20 cellular contexts compared by ENCODE assay signal in genomic region chr1:7994827-7995226, GRCh38. TPM values are rescaled to one million over a fixed set of nuclear protein-coding genes. Genes with fewer than 3 reads are reported as not detected.
DNase-seq lines count a peak whose midpoint lies in the region; ATAC-seq and TF ChIP-seq lines count a peak whose summit lies in the region.
"Had no signal": no experiment of that assay in that cellular context is flagged by ENCODE, and none has a peak within 500 bp of the region (broad histone marks: within the 10 kb centered on the region; RNA-seq: fewer than 3 reads in every experiment).

No MANE protein-coding gene starts in this region.

- H3K4me3 Mint-ChIP-seq in natural killer cell treated with Interleukin-12 subunit alpha and Interleukin-12 subunit beta and Interleukin-15 and Interleukin-18, amount 100 ng/mL, for 72 hours, result peak overlapping the region; percentile 21
- no peak overlapping the region for H3K4me3 Mint-ChIP-seq in natural killer cell
- peak overlapping the region; percentile 51 for H3K4me3 Mint-ChIP-seq in stimulated activated memory B cell treated with anti-CD40 and anti-IgM and Interleukin-4, amounts not matched to agents 10 μg/mL and 1 μg/mL and 100 μg/mL, for 72 hours

- H3K9me3 ChIP-seq in RWPE2 (ENCODE audit: severe bottlenecking), result no peaks in the 10 kb centered on the region
- H3K9me3 ChIP-seq in ovary, result no peaks in the 10 kb centered on the region

- in situ Hi-C loops in brain microvascular endothelial cell (cut with HindIII; ENCODE audit: low pct_ligation_motif_present, low sequenced_read_pairs), result no loop called here

- H3K27me3 Mint-ChIP-seq in natural killer cell treated with Interleukin-12 subunit alpha and Interleukin-12 subunit beta and Interleukin-15 and Interleukin-18, amount 100 ng/mL, for 72 hours, result no peaks in the 10 kb centered on the region
- H3K27me3 Mint-ChIP-seq in natural killer cell (ENCODE audit: low read depth in 2 of 2), result no peaks in the 10 kb centered on the region
- H3K27me3 Mint-ChIP-seq in stimulated activated memory B cell treated with anti-CD40 and anti-IgM and Interleukin-4, amounts not matched to agents 10 μg/mL and 1 μg/mL and 100 μg/mL, for 72 hours, result no peaks in the 10 kb centered on the region

- H3K27me3 ChIP-seq in RWPE2 (ENCODE audit: insufficient read depth, poor library complexity, severe bottlenecking) (no peaks in the 10 kb centered on the region), brain microvascular endothelial cell (replicated peaks) (no peaks in the 10 kb centered on the region), ovary (no peaks in the 10 kb centered on the region)

- peaks cover 6% of the 10 kb centered on the region for H3K9me3 Mint-ChIP-seq in natural killer cell treated with Interleukin-12 subunit alpha and Interleukin-12 subunit beta and Interleukin-15 and Interleukin-18, amount 100 ng/mL, for 72 hours
- peaks cover 7% of the 10 kb centered on the region in 2 donors for H3K9me3 Mint-ChIP-seq in natural killer cell
- peaks cover 8% of the 10 kb centered on the region for H3K9me3 Mint-ChIP-seq in stimulated activated memory B cell treated with anti-CD40 and anti-IgM and Interleukin-4, amounts not matched to agents 10 μg/mL and 1 μg/mL and 100 μg/mL, for 72 hours

- no peaks in the 10 kb centered on the region for H3K36me3 ChIP-seq in RWPE2 (ENCODE audit: low read depth)
- H3K36me3 ChIP-seq in brain microvascular endothelial cell (replicated peaks), result no peaks in the 10 kb centered on the region
- no peaks in the 10 kb centered on the region for H3K36me3 ChIP-seq in ovary

- intact Hi-C loops in natural killer cell (cut with micrococcal nuclease), result no loop called here
- intact Hi-C loops in left cardiac atrium (cut with DNase I), result no loop called here
- intact Hi-C loops in ovary (cut with DNase I), result no loop called here

- no peak for TF ChIP-seq POLR2A in ovary (IDR thresholded peaks at IDR 0.05)

- no peak for TF ChIP-seq EP300 in ovary (IDR thresholded peaks at IDR 0.05)

- TF ChIP-seq CTCF in natural killer cell (IDR thresholded peaks at IDR 0.05), result no peak
- no peak for TF ChIP-seq CTCF in RWPE2 (IDR thresholded peaks at IDR 0.05; ENCODE audit: poor library complexity, severe bottlenecking)
- no peak for TF ChIP-seq CTCF in brain microvascular endothelial cell (IDR thresholded peaks at IDR 0.05; ENCODE audit: low read depth, low read length, missing control alignments)
- no peak for TF ChIP-seq CTCF in ovary (IDR thresholded peaks at IDR 0.05)

- H3K27ac Mint-ChIP-seq in natural killer cell treated with Interleukin-12 subunit alpha and Interleukin-12 subunit beta and Interleukin-15 and Interleukin-18, amount 100 ng/mL, for 72 hours, result peak overlapping the region; percentile 3 to 22
- H3K27ac Mint-ChIP-seq in natural killer cell, result no peak overlapping the region
- H3K27ac Mint-ChIP-seq in stimulated activated memory B cell treated with anti-CD40 and anti-IgM and Interleukin-4, amounts not matched to agents 10 μg/mL and 1 μg/mL and 100 μg/mL, for 72 hours, result peak overlapping the region; percentile 84

- H3K36me3 Mint-ChIP-seq in natural killer cell treated with Interleukin-12 subunit alpha and Interleukin-12 subunit beta and Interleukin-15 and Interleukin-18, amount 100 ng/mL, for 72 hours, result peaks cover 19% of the 10 kb centered on the region
- no peaks in the 10 kb centered on the region for H3K36me3 Mint-ChIP-seq in natural killer cell
- peaks cover 27% of the 10 kb centered on the region for H3K36me3 Mint-ChIP-seq in stimulated activated memory B cell treated with anti-CD40 and anti-IgM and Interleukin-4, amounts not matched to agents 10 μg/mL and 1 μg/mL and 100 μg/mL, for 72 hours

- H3K27ac ChIP-seq in RWPE2 (ENCODE audit: poor library complexity, severe bottlenecking) (peak overlapping the region; percentile 17), brain microvascular endothelial cell (peak overlapping the region; percentile 61), ovary (no peak overlapping the region)
- H3K27ac ChIP-seq: SK-N-MC had no signal

- peaks cover 14 to 27% of the 10 kb centered on the region in 2 donors for H3K4me1 Mint-ChIP-seq in natural killer cell treated with Interleukin-12 subunit alpha and Interleukin-12 subunit beta and Interleukin-15 and Interleukin-18, amount 100 ng/mL, for 72 hours (ENCODE audit: low read depth in 2 of 2)
- peaks cover 0 to 10% of the 10 kb centered on the region in 2 donors for H3K4me1 Mint-ChIP-seq in natural killer cell
- peaks cover 24% of the 10 kb centered on the region for H3K4me1 Mint-ChIP-seq in stimulated activated memory B cell treated with anti-CD40 and anti-IgM and Interleukin-4, amounts not matched to agents 10 μg/mL and 1 μg/mL and 100 μg/mL, for 72 hours

- H3K4me1 ChIP-seq in RWPE2 (ENCODE audit: insufficient read depth, poor library complexity, severe bottlenecking), result no peaks in the 10 kb centered on the region
- H3K4me1 ChIP-seq in ovary (ENCODE audit: insufficient read depth), result peaks cover 2% of the 10 kb centered on the region

- ATAC-seq in natural killer cell treated with Interleukin-12 subunit alpha and Interleukin-12 subunit beta and Interleukin-15 and Interleukin-18, amount 100 ng/mL, for 72 hours, result no peak
- no peak for ATAC-seq in natural killer cell
- ATAC-seq in RWPE2 (ENCODE audit: low read depth), result no peak
- ATAC-seq in stimulated activated memory B cell treated with anti-CD40 and anti-IgM and Interleukin-4, amounts not matched to agents 10 μg/mL and 1 μg/mL and 100 μg/mL, for 72 hours, result no peak
- no peak for ATAC-seq in left cardiac atrium
- ATAC-seq: HCT116 had no signal

- WGBS in ovary, 3 donors, result 92 to 100% (median 100%) methylated on average over 1 of the region's 1 CpG

- no peak for DNase-seq in natural killer cell treated with Interleukin-12 subunit alpha and Interleukin-12 subunit beta and Interleukin-15 and Interleukin-18, amount 100 ng/mL, for 72 hours (ENCODE audit: low spot score)
- no peak for DNase-seq in natural killer cell
- DNase-seq in RWPE2 (ENCODE audit: low spot score), result no peak
- no peak for DNase-seq in brain microvascular endothelial cell
- no peak for DNase-seq in left cardiac atrium
- no peak for DNase-seq in ureter (ENCODE audit: low spot score)
- DNase-seq in ovary, result no peak
- DNase-seq: DMS 273 treated with DMSO at 0.1 percent for 48 hours, DND-41, KBM-7, NCI-H1105 treated with DMSO at 0.1 percent for 48 hours, NCI-H1694, NCI-H2081 treated with DMSO at 0.1 percent for 48 hours, NCI-H510A, NCI-H774, Right ventricle myocardium superior had no signal

- H3K4me3 ChIP-seq in RWPE2 (ENCODE audit: severe bottlenecking) (no peak overlapping the region), brain microvascular endothelial cell (ENCODE audit: low read depth, low read length) (no peak overlapping the region), ovary (no peak overlapping the region)
- H3K4me3 ChIP-seq: SK-N-MC had no signal

RNA-seq across cellular contexts. Expression of gene ERRFI1, which starts 31.3 kb away (rescaled TPM):
- 1 to 10 TPM; 3.5 to 6.3 TPM for total RNA-seq in natural killer cell treated with Interleukin-12 subunit alpha and Interleukin-12 subunit beta and Interleukin-15 and Interleukin-18, amount 100 ng/mL, for 72 hours
- total RNA-seq in natural killer cell (1 to 10 TPM; 2.9 to 4.9 (median 4.0) TPM), left cardiac atrium (10 to 100 TPM; 17.0 to 19.0 TPM), ureter (62.3 TPM), ovary (100 to 1,000 TPM in 5 of 7 donors, 10 to 100 TPM in 2; 61.3 to 256 (median 110) TPM)
- polyA plus RNA-seq in ovary, result 10 to 100 TPM; 72.2 to 94.1 TPM
- total RNA-seq: OCI-LY7 had no signal

RNA-seq across cellular contexts. Expression of gene PARK7, which starts 33.3 kb away (rescaled TPM):
- total RNA-seq in natural killer cell treated with Interleukin-12 subunit alpha and Interleukin-12 subunit beta and Interleukin-15 and Interleukin-18, amount 100 ng/mL, for 72 hours, result 100 to 1,000 TPM; 417 to 446 TPM
- total RNA-seq in natural killer cell, result 100 to 1,000 TPM; 120 to 127 (median 127) TPM
- total RNA-seq in left cardiac atrium, result 100 to 1,000 TPM; 284 to 328 TPM
- total RNA-seq in ureter, result 271 TPM
- 100 to 1,000 TPM; 159 to 266 (median 248) TPM for total RNA-seq in ovary
- polyA plus RNA-seq in ovary, result 100 to 1,000 TPM; 241 to 438 TPM

RNA-seq across cellular contexts. Expression of gene TNFRSF9, which starts 54.2 kb away (rescaled TPM):
- 100 to 1,000 TPM; 126 to 462 TPM for total RNA-seq in natural killer cell treated with Interleukin-12 subunit alpha and Interleukin-12 subunit beta and Interleukin-15 and Interleukin-18, amount 100 ng/mL, for 72 hours
- total RNA-seq in natural killer cell (1 to 10 TPM; 2.6 to 6.4 (median 4.2) TPM), left cardiac atrium (under 1 TPM; 0.08 to 0.09 TPM), ureter (0.18 TPM), ovary (under 1 TPM in 1 of 7 donors, not detected in 6; 0.08 TPM)
- polyA plus RNA-seq in ovary, result under 1 TPM; 0.05 to 0.10 TPM
- total RNA-seq: OCI-LY7, Right ventricle myocardium superior had no signal

Comparison
In these comparisons a context has a peak if more than half of its experiments do, and no peak if none do; other contexts are left out.
1. H3K27ac Mint-ChIP-seq: peak in natural killer cell treated with Interleukin-12 subunit alpha and Interleukin-12 subunit beta and Interleukin-15 and Interleukin-18, amount 100 ng/mL, for 72 hours (2 of 2) and stimulated activated memory B cell treated with anti-CD40 and anti-IgM and Interleukin-4, amounts not matched to agents 10 μg/mL and 1 μg/mL and 100 μg/mL, for 72 hours (single experiment); none in natural killer cell (0 of 2).
2. RNA of gene TNFRSF9, which starts 54.2 kb away (total RNA-seq): 126 to 462 TPM in natural killer cell treated with Interleukin-12 subunit alpha and Interleukin-12 subunit beta and Interleukin-15 and Interleukin-18, amount 100 ng/mL, for 72 hours; 2.6 to 6.4 TPM in natural killer cell, 0.18 TPM in ureter (single experiment), 0.08 to 0.09 TPM in left cardiac atrium and 0.08 TPM in ovary; every median in the first group is over 10 times any median in the second.
3. H3K27ac ChIP-seq: peak in RWPE2 (single experiment) and brain microvascular endothelial cell (single experiment); none in ovary (0 of 2).